In the genomic region with DNA sequence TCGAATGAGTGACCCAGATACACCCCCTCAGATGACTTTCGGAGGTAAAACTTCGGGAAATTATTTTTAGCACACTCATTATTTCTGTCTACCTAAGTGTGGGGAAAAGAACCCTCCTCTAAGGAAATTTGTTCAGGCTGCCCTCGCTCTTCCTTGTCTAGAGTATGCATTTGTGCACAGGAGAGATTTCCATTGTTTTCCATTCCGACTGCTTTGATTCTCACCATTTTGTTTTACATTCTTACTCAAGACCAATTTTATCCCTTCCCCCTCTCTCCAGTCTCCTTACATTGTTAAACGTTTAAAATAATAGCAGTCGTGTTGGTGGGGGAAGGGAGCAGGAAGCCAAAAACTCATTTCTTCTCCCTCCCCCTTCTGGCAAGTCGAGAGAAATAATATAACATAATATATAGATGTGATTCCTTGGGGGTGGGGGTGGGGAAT, we compare ENCODE assay signal across 8 cellular contexts. TPM values are rescaled to one million over a fixed set of nuclear protein-coding genes. Genes with fewer than 3 reads are reported as not detected.
DNase-seq lines count a peak whose midpoint lies in the region; ATAC-seq and TF ChIP-seq lines count a peak whose summit lies in the region.

No MANE protein-coding gene starts in this region.

- H3K4me1 ChIP-seq in trophoblast cell (ENCODE audit: control insufficient read depth in 1 of 2, insufficient read depth in 2 of 2, low read length in 2 of 2): peaks cover 24 to 27% of the 10 kb centered on the region in 2 experiments

- no peak overlapping the region for H3K18ac ChIP-seq in trophoblast cell (ENCODE audit: low read length)

- H4K12ac ChIP-seq in trophoblast cell (ENCODE audit: low read depth, low read length): no peak overlapping the region

- peak; percentile 36 for TF ChIP-seq CTCF in epithelial cell of esophagus (IDR thresholded peaks at IDR 0.05; ENCODE audit: insufficient read depth, low read depth, low read length, missing control alignments)

- peak overlapping the region; percentile 13 for H2BK120ac ChIP-seq in trophoblast cell (ENCODE audit: insufficient read depth, low read length, poor library complexity)

- peaks cover 14 to 17% of the 10 kb centered on the region in 2 experiments for H3K36me3 ChIP-seq in trophoblast cell (ENCODE audit: control insufficient read depth in 1 of 2, insufficient read depth in 2 of 2, low read length in 2 of 2)

- peak overlapping the region; percentile 16 for H3K4ac ChIP-seq in trophoblast cell (ENCODE audit: low read depth, low read length)

- H3K27ac ChIP-seq in trophoblast cell (ENCODE audit: low read depth, low read length): peak overlapping the region; percentile 85

- peak overlapping the region; percentile 27 for H2BK12ac ChIP-seq in trophoblast cell (ENCODE audit: low read length)

- peak overlapping the region; percentile 94 for H3K4me2 ChIP-seq in trophoblast cell (ENCODE audit: low read length)

- no peaks in the 10 kb centered on the region for H3K9me3 ChIP-seq in trophoblast cell (ENCODE audit: insufficient read depth, low read depth, low read length)

- H3K4me3 ChIP-seq in epithelial cell of esophagus (ENCODE audit: low read length): peak overlapping the region; percentile 82
- no peak overlapping the region for H3K4me3 ChIP-seq in trophoblast cell (ENCODE audit: low read depth, low read length)

- intact Hi-C loops in head of caudate nucleus (cut with DNase I): loop anchor here (5.0 kb wide), 1 partner anchor 50 kb away; no protein-coding TSS in a partner anchor

- H2BK5ac ChIP-seq in trophoblast cell (ENCODE audit: low read depth, low read length, poor library complexity): peak overlapping the region; percentile 32

- H3K79me2 ChIP-seq in trophoblast cell (ENCODE audit: control insufficient read depth, insufficient read depth, low read length, poor library complexity): peaks cover 17% of the 10 kb centered on the region

- TF ChIP-seq POLR2A in GM18505 (IDR thresholded peaks at IDR 0.05; ENCODE audit: borderline replicate concordance, extremely low read depth, insufficient read depth, insufficient read length): no peak

- DNase-seq in DMS 273 (lab: John Stamatoyannopoulos, UW; ENCODE audit: unreplicated experiment): peak; percentile 74
- DNase-seq in NCI-H748 (lab: John Stamatoyannopoulos, UW; ENCODE audit: unreplicated experiment): peak; percentile 89
- no peak for DNase-seq in epithelial cell of esophagus (ENCODE audit: low read depth)
- DNase-seq in trophoblast cell: peak in 1 of 2 donors; percentile 54
- DNase-seq in head of caudate nucleus: no peak

- no peak overlapping the region for H3K23ac ChIP-seq in trophoblast cell (ENCODE audit: low read length)

- no CpG with 5 or more reads among the region's 8 CpGs for WGBS in trophoblast cell (ENCODE audit: extremely low coverage, insufficient coverage, insufficient read length)

- peak overlapping the region; percentile 86 for H3K14ac ChIP-seq in trophoblast cell (ENCODE audit: low read length)

- no peak for ATAC-seq in GM18505 (IDR thresholded peaks at IDR 0.05; ENCODE audit: unreplicated experiment)
- ATAC-seq in HG02610 (IDR thresholded peaks at IDR 0.05; ENCODE audit: unreplicated experiment): no peak
- ATAC-seq in GM18907 (IDR thresholded peaks at IDR 0.05; ENCODE audit: unreplicated experiment): no peak

- H2AFZ ChIP-seq in trophoblast cell (ENCODE audit: insufficient read depth, low read length, poor library complexity): no peak overlapping the region

- peak overlapping the region; percentile 89 for H4K91ac ChIP-seq in trophoblast cell (ENCODE audit: low read depth, low read length)

- H3K27me3 ChIP-seq in trophoblast cell (ENCODE audit: insufficient read depth, low read length): no peaks in the 10 kb centered on the region

- H3K9ac ChIP-seq in trophoblast cell (ENCODE audit: low read length): no peak overlapping the region

- H4K8ac ChIP-seq in trophoblast cell (ENCODE audit: low read depth, low read length): peak overlapping the region; percentile 49

- H3K79me1 ChIP-seq in trophoblast cell (ENCODE audit: low read length): peaks cover 37% of the 10 kb centered on the region

- H2AK5ac ChIP-seq in trophoblast cell (ENCODE audit: low read length): no peak overlapping the region

RNA-seq across cellular contexts. Expression of gene CHD3, which starts 1.5 kb away (rescaled TPM):
- polyA plus RNA-seq in trophoblast cell (2013): 38.1 and 38.8 TPM in 2 replicates

RNA-seq across cellular contexts. Expression of gene RNF227, which starts 29.0 kb away (rescaled TPM):
- polyA plus RNA-seq in trophoblast cell (2013): 0.31 and 0.32 TPM in 2 replicates

RNA-seq across cellular contexts. Expression of gene CYB5D1, which starts 29.3 kb away (rescaled TPM):
- 5.2 and 5.7 TPM in 2 replicates for polyA plus RNA-seq in trophoblast cell (2013)

RNA-seq across cellular contexts. Expression of gene NAA38, which starts 29.7 kb away (rescaled TPM):
- 73.2 and 77.1 TPM in 2 replicates for polyA plus RNA-seq in trophoblast cell (2013)

RNA-seq across cellular contexts. Expression of gene TMEM88, which starts 32.2 kb away (rescaled TPM):
- polyA plus RNA-seq in trophoblast cell (2013): 23.8 and 25.6 TPM in 2 replicates

Comparison
In these comparisons a context has a peak if more than half of its experiments do, and no peak if none do; other contexts are left out.
1. DNase-seq: peak in DMS 273 (single experiment) and NCI-H748 (single experiment); none in epithelial cell of esophagus (single experiment) and head of caudate nucleus (0 of 42).